In genomic region chr13:46721054-46721453, GRCh38 we compare ENCODE assay signal across 8 cellular contexts.
DNase-seq lines count a peak whose midpoint lies in the region; ATAC-seq and TF ChIP-seq lines count a peak whose summit lies in the region.

No MANE protein-coding gene starts in this region.

- peaks cover 8% of the 10 kb centered on the region for H3K4me1 Mint-ChIP-seq in activated B cell treated with CpG ODN at 0.5 μM for 24 hours

- intact Hi-C loops in activated B cell treated with CpG ODN at 0.5 μM for 24 hours (cut with micrococcal nuclease), result loop anchor here (1.0 kb wide), 2 partner anchors 170 to 228 kb away; no protein-coding TSS in a partner anchor
- intact Hi-C loops in mucosa of descending colon (cut with DNase I, micrococcal nuclease), result loop anchor here (5.0 kb wide), 2 partner anchors 174 to 229 kb away; no protein-coding TSS in a partner anchor
- intact Hi-C loops in upper lobe of right lung (cut with DNase I), result loop anchor here (5.0 kb wide), 1 partner anchor 229 kb away; no protein-coding TSS in a partner anchor

- H3K9me3 Mint-ChIP-seq in activated B cell treated with CpG ODN at 0.5 μM for 24 hours, result peaks cover 3% of the 10 kb centered on the region

- H3K4me1 ChIP-seq in DOHH2 (ENCODE audit: control insufficient read depth, low read length), result peaks cover 34% of the 10 kb centered on the region
- H3K4me1 ChIP-seq in mucosa of descending colon (ENCODE audit: low read depth), result no peaks in the 10 kb centered on the region
- no peaks in the 10 kb centered on the region for H3K4me1 ChIP-seq in upper lobe of right lung

- no peak overlapping the region for H3K4me3 ChIP-seq in DOHH2 (ENCODE audit: low read length)
- no peak overlapping the region for H3K4me3 ChIP-seq in mucosa of descending colon
- no peak overlapping the region for H3K4me3 ChIP-seq in upper lobe of right lung

- no peak overlapping the region for H3K4me3 Mint-ChIP-seq in activated B cell treated with CpG ODN at 0.5 μM for 24 hours

- H3K27me3 ChIP-seq in DOHH2 (ENCODE audit: control insufficient read depth, low read length) (no peaks in the 10 kb centered on the region), upper lobe of right lung (no peaks in the 10 kb centered on the region)

- H3K27ac Mint-ChIP-seq in activated B cell treated with CpG ODN at 0.5 μM for 24 hours, result no peak overlapping the region

- peaks cover 33% of the 10 kb centered on the region for H3K36me3 ChIP-seq in DOHH2 (ENCODE audit: control insufficient read depth, low read length)
- no peaks in the 10 kb centered on the region for H3K36me3 ChIP-seq in mucosa of descending colon (ENCODE audit: low read depth)
- H3K36me3 ChIP-seq in upper lobe of right lung, result peaks cover 37% of the 10 kb centered on the region

- CTCF ChIA-PET in activated B cell treated with CpG ODN at 0.5 μM for 24 hours (lab: Charles Lee), result interaction anchor here (0.6 to 17.7 kb wide), 11 partner anchors 8 to 350 kb away, joined by 3 to 168 read pairs (median 4); partner anchors contain the start of gene LRCH1

- peaks cover 5% of the 10 kb centered on the region; the same call in 1 of the 2 replicates for H3F3A ChIP-seq in DOHH2 (ENCODE audit: control insufficient read depth, insufficient read depth)

- H3K9me2 ChIP-seq in DOHH2 (replicated peaks; ENCODE audit: control insufficient read depth, low read length), result no peaks in the 10 kb centered on the region

- no peaks in the 10 kb centered on the region for H4K20me1 ChIP-seq in DOHH2 (ENCODE audit: control insufficient read depth, insufficient read depth, low read depth, low read length)

- POLR2A ChIA-PET in activated B cell treated with CpG ODN at 0.5 μM for 24 hours (lab: Charles Lee), result interaction anchor here (1.0 to 1.5 kb wide), 2 partner anchors 168 to 169 kb away, joined by 3 to 10 read pairs; partner anchors contain the start of gene LRCH1

- H3K27ac ChIP-seq in DOHH2 (ENCODE audit: low read depth, low read length) (0 out of 2 replicates have a peak overlapping the region, but pooled peaks have one; percentile 5), upper lobe of right lung (no peak overlapping the region)

- no peaks in the 10 kb centered on the region for H3K27me3 Mint-ChIP-seq in activated B cell treated with CpG ODN at 0.5 μM for 24 hours

- H3K36me3 Mint-ChIP-seq in activated B cell treated with CpG ODN at 0.5 μM for 24 hours (ENCODE audit: low read depth), result peaks cover 55% of the 10 kb centered on the region

- TF ChIP-seq CTCF in DOHH2 (IDR thresholded peaks at IDR 0.05; ENCODE audit: low read depth, low read length, poor library complexity, severe bottlenecking) (peak; percentile 61), activated B cell treated with CpG ODN at 0.5 μM for 24 hours (IDR thresholded peaks at IDR 0.05) (no peak), mucosa of descending colon (IDR thresholded peaks at IDR 0.05) (no peak), upper lobe of right lung (IDR thresholded peaks at IDR 0.05) (peak; percentile 74)

- H3K9me3 ChIP-seq in DOHH2 (ENCODE audit: control insufficient read depth, insufficient read depth, low read length) (no peaks in the 10 kb centered on the region), mucosa of descending colon (no peaks in the 10 kb centered on the region), upper lobe of right lung (no peaks in the 10 kb centered on the region)

- ATAC-seq in activated B cell treated with CpG ODN at 0.5 μM for 24 hours (ENCODE audit: low read depth) (peak; percentile 49), mucosa of descending colon (peak; percentile 44), upper lobe of right lung (peak; percentile 68), HG03097 (IDR thresholded peaks at IDR 0.05; ENCODE audit: low FRiP score, unreplicated experiment) (no peak)

- peak; percentile 67 to 73 for DNase-seq in Kasumi-1 (lab: John Stamatoyannopoulos, UW)
- DNase-seq in activated B cell treated with CpG ODN at 0.5 μM for 24 hours, result no peak
- peak; percentile 34 for DNase-seq in effector CD8-positive, alpha-beta T cell (lab: John Stamatoyannopoulos, UW)
- DNase-seq in mucosa of descending colon, result peak in 1 of 3 donors; percentile 68
- DNase-seq in upper lobe of right lung, result no peak
- no peak for DNase-seq in GDM1 (lab: John Stamatoyannopoulos, UW)

- H3K79me2 ChIP-seq in DOHH2 (ENCODE audit: control insufficient read depth, low read length), result no peaks in the 10 kb centered on the region

- no peak overlapping the region for H3K4me2 ChIP-seq in DOHH2 (ENCODE audit: low read length)

Comparison
In these comparisons a context has a peak if more than half of its experiments do, and no peak if none do; other contexts are left out.
1. CTCF ChIP-seq: peak in DOHH2 (single experiment) and upper lobe of right lung (single experiment); none in activated B cell treated with CpG ODN at 0.5 μM for 24 hours (single experiment) and mucosa of descending colon (single experiment).
2. DNase-seq: peak in Kasumi-1 (2 of 2) and effector CD8-positive, alpha-beta T cell (single experiment); none in activated B cell treated with CpG ODN at 0.5 μM for 24 hours (single experiment), upper lobe of right lung (single experiment) and GDM1 (single experiment).